In the genomic region with DNA sequence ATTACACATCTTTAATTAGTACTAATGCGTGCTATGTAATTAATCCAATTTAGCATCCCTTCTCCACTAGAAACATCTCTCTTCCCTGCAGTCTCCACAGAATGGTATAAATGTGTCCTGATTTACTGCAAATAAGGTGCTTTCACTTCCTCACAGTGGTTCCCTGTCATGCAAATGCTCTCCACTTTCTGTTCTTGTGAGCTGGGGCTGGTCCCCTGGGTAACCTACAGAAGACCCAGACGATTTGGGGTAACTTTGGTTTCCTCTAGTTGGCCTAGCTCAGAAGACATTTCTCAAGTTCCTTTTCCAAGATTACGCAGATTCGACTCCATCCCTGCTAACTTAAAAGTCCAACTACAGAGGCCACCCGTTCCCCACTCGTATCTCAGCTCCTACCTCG, we compare ENCODE assay signal across 11 cellular contexts.
DNase-seq lines count a peak whose midpoint lies in the region; ATAC-seq and TF ChIP-seq lines count a peak whose summit lies in the region.
"Had no signal": no experiment of that assay in that cellular context is flagged by ENCODE, and none has a peak within 500 bp of the region (broad histone marks: within the 10 kb centered on the region; RNA-seq: fewer than 3 reads in every experiment).

No MANE protein-coding gene starts in this region.

- no peaks in the 10 kb centered on the region for H3K4me1 Mint-ChIP-seq in nephron progenitor cell

- peak; percentile 14 to 29 for DNase-seq in hippocampal formation (lab: John Stamatoyannopoulos, UW)
- no peak for DNase-seq in ecto neural progenitor cell (ENCODE audit: low spot score)
- DNase-seq in GOT3 (lab: John Stamatoyannopoulos, UW): no peak
- no peak for DNase-seq in T-helper 1 cell
- DNase-seq in nephron progenitor cell: no peak
- DNase-seq: dermis blood vessel endothelial cell, right cardiac atrium, SHP77 treated with DMSO at 0.1 percent for 48 hours had no signal

- no peak overlapping the region for H3K4me3 Mint-ChIP-seq in nephron progenitor cell

- peaks cover 26% of the 10 kb centered on the region for H3K9me3 Mint-ChIP-seq in nephron progenitor cell

- H3K36me3 Mint-ChIP-seq in nephron progenitor cell (ENCODE audit: low read depth): peaks cover 7% of the 10 kb centered on the region

- ATAC-seq in GM18508 (IDR thresholded peaks at IDR 0.05; ENCODE audit: insufficient read depth, unreplicated experiment) (peak; percentile 97), GM21576 (IDR thresholded peaks at IDR 0.05; ENCODE audit: unreplicated experiment) (peak; percentile 100), HG03354 (IDR thresholded peaks at IDR 0.05; ENCODE audit: poor library complexity, severe bottlenecking, unreplicated experiment) (peak; percentile 99)
- ATAC-seq: right cardiac atrium had no signal

- TF ChIP-seq CTCF in nephron progenitor cell (IDR thresholded peaks at IDR 0.05): no peak

- peaks cover 4% of the 10 kb centered on the region for H3K27me3 Mint-ChIP-seq in nephron progenitor cell (ENCODE audit: low read depth, poor library complexity)

- no peak overlapping the region for H3K27ac Mint-ChIP-seq in nephron progenitor cell

Comparison
In these comparisons a context has a peak if more than half of its experiments do, and no peak if none do; other contexts are left out.
1. DNase-seq: peak in hippocampal formation (2 of 2); none in ecto neural progenitor cell (single experiment), GOT3 (single experiment), T-helper 1 cell (0 of 5) and nephron progenitor cell (single experiment).
2. Peak in every context shown above with its lines, with median percentiles within 50 percentile points of each other: ATAC-seq.